ENCODE assay signal across 20 cellular contexts in genomic region chr20:21577551-21577950, GRCh38.
DNase-seq lines count a peak whose midpoint lies in the region; ATAC-seq, FAIRE-seq and TF ChIP-seq lines count a peak whose summit lies in the region.
"Had no signal": no experiment of that assay in that cellular context is flagged by ENCODE, and none has a peak within 500 bp of the region (broad histone marks: within the 10 kb centered on the region; RNA-seq: fewer than 3 reads in every experiment).

No MANE protein-coding gene starts in this region.

- no peaks in the 10 kb centered on the region for H3K36me3 ChIP-seq in bronchial epithelial cell (ENCODE audit: control insufficient read depth, insufficient read depth, low read length)
- H3K36me3 ChIP-seq: BE2C had no signal

- FAIRE-seq in bronchial epithelial cell (lab: Jason Lieb, UNC), result peak; percentile 62
- FAIRE-seq: D721Med, GM12891, HepG2 had no signal

- DNase-seq in EH (ENCODE audit: low read depth) (peak; percentile 14), M059J (ENCODE audit: low read depth) (peak; percentile 58), bronchial epithelial cell (ENCODE audit: low read depth) (no peak), cerebellar cortex (ENCODE audit: low spot score) (no peak), T-cell (no peak), UCSD-AML1 (lab: John Stamatoyannopoulos, UW; ENCODE audit: unreplicated experiment) (no peak)
- DNase-seq: ACHN; BE2C; C1 segment of cervical spinal cord; CD4-positive, CD25-positive, alpha-beta regulatory T cell; CD8-positive, alpha-beta memory T cell; COR-L47; H7; KBM-7 had no signal

- POLR2A ChIA-PET in T-cell (lab: Charles Lee), result no interaction called here

- CTCF ChIA-PET in T-cell (lab: Charles Lee), result interaction anchor here in 1 of 2 donors (1.0 kb wide), 1 partner anchor 73 kb away, joined by 3 read pairs; no protein-coding TSS in a partner anchor

- no peaks in the 10 kb centered on the region for H3K27me3 ChIP-seq in bronchial epithelial cell (ENCODE audit: control insufficient read depth, insufficient read depth, low read length)

- H3K36me3 Mint-ChIP-seq in T-cell, result no peaks in the 10 kb centered on the region
- H3K36me3 Mint-ChIP-seq: CD8-positive, alpha-beta memory T cell; IgD-negative memory B cell had no signal

- H3K4me1 Mint-ChIP-seq in T-cell, result no peaks in the 10 kb centered on the region
- H3K4me1 Mint-ChIP-seq: CD8-positive, alpha-beta memory T cell; GM23338; IgD-negative memory B cell had no signal

- H3K4me3 Mint-ChIP-seq in T-cell, result no peak overlapping the region
- H3K4me3 Mint-ChIP-seq: CD4-positive, CD25-positive, alpha-beta regulatory T cell; CD8-positive, alpha-beta memory T cell; GM23338; IgD-negative memory B cell had no signal

- no peak for TF ChIP-seq CTCF in bronchial epithelial cell (IDR thresholded peaks at IDR 0.05; ENCODE audit: insufficient read depth, low read length, severe bottlenecking)

- H3K4me3 ChIP-seq in bronchial epithelial cell (ENCODE audit: low read depth, low read length), result no peak overlapping the region
- H3K4me3 ChIP-seq: GM23338 had no signal

- ATAC-seq in T-cell (replicated peaks in 1 of 4), result no peak
- ATAC-seq: GM23338, HCT116, HepG2 had no signal

- H3K27me3 Mint-ChIP-seq in T-cell, result peaks cover 18 to 49% of the 10 kb centered on the region in 2 donors

- H3K27ac Mint-ChIP-seq in T-cell, result no peak overlapping the region
- H3K27ac Mint-ChIP-seq: CD8-positive, alpha-beta memory T cell; GM23338; IgD-negative memory B cell had no signal

- no peaks in the 10 kb centered on the region for H3K9me3 Mint-ChIP-seq in T-cell
- H3K9me3 Mint-ChIP-seq: CD8-positive, alpha-beta memory T cell; GM23338 had no signal

Comparison
In these comparisons a context has a peak if more than half of its experiments do, and no peak if none do; other contexts are left out.
1. DNase-seq: peak in EH (single experiment) and M059J (single experiment); none in bronchial epithelial cell (single experiment), cerebellar cortex (single experiment), T-cell (0 of 34) and UCSD-AML1 (single experiment).